Comparison of ENCODE assay signal across 8 cellular contexts in the genomic region with DNA sequence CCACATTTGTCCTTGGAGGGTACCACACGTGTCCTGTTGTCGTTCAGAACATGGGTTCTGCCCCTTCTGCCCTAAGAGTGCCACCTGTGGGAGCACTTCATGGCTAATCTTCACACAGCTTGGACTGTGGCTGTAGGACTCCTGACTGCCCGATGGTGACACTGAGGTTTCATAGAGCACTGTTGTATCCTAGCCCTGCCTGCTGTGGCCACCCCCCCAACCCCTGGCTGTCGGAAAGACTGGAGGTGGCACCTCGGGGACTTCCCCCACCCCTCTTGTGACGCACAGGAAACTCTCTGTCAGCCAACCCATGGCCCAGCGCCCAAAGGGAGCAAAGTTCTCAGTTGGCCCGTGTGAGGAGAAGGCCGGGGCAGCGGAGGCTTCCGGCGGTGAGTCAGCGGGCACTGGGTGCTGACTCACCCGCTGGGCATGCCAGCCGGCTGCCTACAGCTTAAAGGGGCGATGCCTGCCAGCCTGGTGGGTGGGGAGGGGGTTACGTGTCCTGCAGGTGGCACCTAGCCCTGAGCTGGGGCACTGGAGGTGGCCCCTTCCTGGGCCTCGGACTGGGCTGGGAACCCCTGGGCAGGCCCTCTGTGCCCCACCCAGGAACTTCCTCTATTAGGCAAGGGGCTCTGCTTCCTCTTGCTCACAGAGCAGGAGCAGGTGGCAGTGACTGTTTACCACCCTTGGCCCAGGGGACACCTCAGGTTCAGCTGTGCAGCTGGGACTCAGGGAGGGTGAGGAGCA. TPM values are rescaled to one million over a fixed set of nuclear protein-coding genes. Genes with fewer than 3 reads are reported as not detected.
A peak's percentile ranks its signal among the peaks of the same experiment; 100 is the strongest.
DNase-seq lines count a peak whose midpoint lies in the region; TF ChIP-seq lines count a peak whose summit lies in the region.

No MANE protein-coding gene starts in this region.

- peak overlapping the region; percentile 100 for H3K4me2 ChIP-seq in DOHH2 (ENCODE audit: low read length)

- no peaks in the 10 kb centered on the region; the same call in 1 of the 2 replicates for H3K9me3 ChIP-seq in DOHH2 (ENCODE audit: control insufficient read depth, insufficient read depth, low read length)
- H3K9me3 ChIP-seq in liver (ENCODE audit: control insufficient read depth in 4 of 4, low read length in 3 of 4) = no peaks in the 10 kb centered on the region

- peak; percentile 1 to 52 for TF ChIP-seq RAD21 in liver (IDR thresholded peaks at IDR 0.05)

- DNase-seq in H4 (ENCODE audit: low spot score) (peak; percentile 98), MV-4-11 (lab: John Stamatoyannopoulos, UW) (peak; percentile 94), cardiac fibroblast (ENCODE audit: low read depth in 2 of 2) (peak; percentile 97 to 98), NCI-H1105 treated with DMSO at 0.1 percent for 48 hours (lab: John Stamatoyannopoulos, UW) (no peak)
- peak; percentile 77 to 90 (median 88) for DNase-seq in activated CD4-positive, CD25-positive, alpha-beta regulatory T cell (lab: John Stamatoyannopoulos, UW)
- peak; percentile 88 to 96 (median 96) for DNase-seq in stimulated activated CD4-positive, alpha-beta T cell treated with anti-CD3 and anti-CD28 coated beads, TNF-alpha, amount 100 ng/mL, for 4 hours (ENCODE audit: low read depth in 3 of 3)

- peak overlapping the region; percentile 92 for H3K4me3 ChIP-seq in DOHH2 (ENCODE audit: low read length)
- H3K4me3 ChIP-seq in cardiac fibroblast (replicated peaks in 1 of 2; ENCODE audit: low read depth in 2 of 2, low read length in 2 of 2) = peak overlapping the region; percentile 21 to 84
- H3K4me3 ChIP-seq in liver (ENCODE audit: low read depth in 1 of 3, low read length in 3 of 3) = peak overlapping the region; percentile 51 to 82 (median 62)

- H4K20me1 ChIP-seq in DOHH2 (ENCODE audit: control insufficient read depth, insufficient read depth, low read depth, low read length) = no peaks in the 10 kb centered on the region

- H3K27me3 ChIP-seq in DOHH2 (ENCODE audit: control insufficient read depth, low read length) (no peaks in the 10 kb centered on the region; the same call in 1 of the 2 replicates), liver (ENCODE audit: control insufficient read depth in 4 of 4, insufficient read depth in 4 of 4, low read length in 3 of 4) (no peaks in the 10 kb centered on the region)

- H3K79me2 ChIP-seq in DOHH2 (ENCODE audit: control insufficient read depth, low read length) = peaks cover 64% of the 10 kb centered on the region

- no peaks in the 10 kb centered on the region for H3K9me2 ChIP-seq in DOHH2 (replicated peaks; ENCODE audit: control insufficient read depth, low read length)

- peak overlapping the region; percentile 74 to 97 for H3K9ac ChIP-seq in liver (ENCODE audit: low read depth in 1 of 2, low read length in 2 of 2)

- H3K36me3 ChIP-seq in DOHH2 (ENCODE audit: control insufficient read depth, low read length) = 0 out of 2 replicates have a peak, but pooled peaks cover 4% of the 10 kb centered on the region
- H3K36me3 ChIP-seq in liver (ENCODE audit: control insufficient read depth in 4 of 4, insufficient read depth in 3 of 4, low read depth in 1 of 4, low read length in 3 of 4) = peaks cover 0 to 6% (median 2%) of the 10 kb centered on the region in 4 donors

- peaks cover 20% of the 10 kb centered on the region for H3F3A ChIP-seq in DOHH2 (ENCODE audit: control insufficient read depth, insufficient read depth)

- TF ChIP-seq CTCF in DOHH2 (IDR thresholded peaks at IDR 0.05; ENCODE audit: low read depth, low read length, poor library complexity, severe bottlenecking) = no peak
- TF ChIP-seq CTCF in cardiac fibroblast (IDR thresholded peaks at IDR 0.05; ENCODE audit: low read depth, low read length) = no peak
- TF ChIP-seq CTCF in liver (IDR thresholded peaks at IDR 0.05; ENCODE audit: low read depth, low read length, missing input control) = no peak

- H3K27ac ChIP-seq in DOHH2 (ENCODE audit: low read depth, low read length) (peak overlapping the region; percentile 90), liver (ENCODE audit: low read depth in 1 of 2, low read length in 2 of 2) (peak overlapping the region; percentile 89 to 96)

- WGBS in liver = under 1% methylated on average over 18 of the region's 18 CpGs

- H3K4me1 ChIP-seq in DOHH2 (ENCODE audit: control insufficient read depth, low read length) (peaks cover 48% of the 10 kb centered on the region), liver (ENCODE audit: control insufficient read depth in 4 of 4, insufficient read depth in 4 of 4, low read length in 3 of 4) (peaks cover 24 to 46% (median 34%) of the 10 kb centered on the region in 4 donors)

TF ChIP-seq in liver, 16 proteins besides CTCF, POLR2A, EP300 and RAD21:
- TF ChIP-seq JUND (IDR thresholded peaks at IDR 0.05) (peak; percentile 100), TAF1 (conservative IDR thresholded peaks at IDR 0.05) (no peak), EGR1 (IDR thresholded peaks at IDR 0.05; ENCODE audit: low read depth in 2 of 2) (peak; percentile 65 to 96), YY1 (IDR thresholded peaks at IDR 0.05) (peak; percentile 73), HNF4A (conservative IDR thresholded peaks at IDR 0.05) (peak; percentile 91 to 92), FOXA1 (IDR thresholded peaks at IDR 0.05) (peak; percentile 63), HNF4G (IDR thresholded peaks at IDR 0.05) (peak; percentile 84), GABPA (IDR thresholded peaks at IDR 0.05 in 1 of 2, conservative IDR thresholded peaks at IDR 0.05 in 1 of 2) (peak; percentile 64 to 89), RXRA (IDR thresholded peaks at IDR 0.05) (peak; percentile 87 to 94), FOXA2 (IDR thresholded peaks at IDR 0.05) (peak; percentile 57), SP1 (IDR thresholded peaks at IDR 0.05) (peak; percentile 97), NR2F2 (IDR thresholded peaks at IDR 0.05) (peak; percentile 66)
- TF ChIP-seq, protein P1, sequence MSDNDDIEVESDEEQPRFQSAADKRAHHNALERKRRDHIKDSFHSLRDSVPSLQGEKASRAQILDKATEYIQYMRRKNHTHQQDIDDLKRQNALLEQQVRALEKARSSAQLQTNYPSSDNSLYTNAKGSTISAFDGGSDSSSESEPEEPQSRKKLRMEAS (IDR thresholded peaks at IDR 0.05) = peak; percentile 96
- TF ChIP-seq, protein P2, sequence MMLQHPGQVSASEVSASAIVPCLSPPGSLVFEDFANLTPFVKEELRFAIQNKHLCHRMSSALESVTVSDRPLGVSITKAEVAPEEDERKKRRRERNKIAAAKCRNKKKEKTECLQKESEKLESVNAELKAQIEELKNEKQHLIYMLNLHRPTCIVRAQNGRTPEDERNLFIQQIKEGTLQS (IDR thresholded peaks at IDR 0.05) = peak; percentile 99
- TF ChIP-seq, protein P3, sequence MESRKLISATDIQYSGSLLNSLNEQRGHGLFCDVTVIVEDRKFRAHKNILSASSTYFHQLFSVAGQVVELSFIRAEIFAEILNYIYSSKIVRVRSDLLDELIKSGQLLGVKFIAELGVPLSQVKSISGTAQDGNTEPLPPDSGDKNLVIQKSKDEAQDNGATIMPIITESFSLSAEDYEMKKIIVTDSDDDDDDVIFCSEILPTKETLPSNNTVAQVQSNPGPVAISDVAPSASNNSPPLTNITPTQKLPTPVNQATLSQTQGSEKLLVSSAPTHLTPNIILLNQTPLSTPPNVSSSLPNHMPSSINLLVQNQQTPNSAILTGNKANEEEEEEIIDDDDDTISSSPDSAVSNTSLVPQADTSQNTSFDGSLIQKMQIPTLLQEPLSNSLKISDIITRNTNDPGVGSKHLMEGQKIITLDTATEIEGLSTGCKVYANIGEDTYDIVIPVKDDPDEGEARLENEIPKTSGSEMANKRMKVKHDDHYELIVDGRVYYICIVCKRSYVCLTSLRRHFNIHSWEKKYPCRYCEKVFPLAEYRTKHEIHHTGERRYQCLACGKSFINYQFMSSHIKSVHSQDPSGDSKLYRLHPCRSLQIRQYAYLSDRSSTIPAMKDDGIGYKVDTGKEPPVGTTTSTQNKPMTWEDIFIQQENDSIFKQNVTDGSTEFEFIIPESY (IDR thresholded peaks at IDR 0.05) = no peak
- TF ChIP-seq, protein P4, sequence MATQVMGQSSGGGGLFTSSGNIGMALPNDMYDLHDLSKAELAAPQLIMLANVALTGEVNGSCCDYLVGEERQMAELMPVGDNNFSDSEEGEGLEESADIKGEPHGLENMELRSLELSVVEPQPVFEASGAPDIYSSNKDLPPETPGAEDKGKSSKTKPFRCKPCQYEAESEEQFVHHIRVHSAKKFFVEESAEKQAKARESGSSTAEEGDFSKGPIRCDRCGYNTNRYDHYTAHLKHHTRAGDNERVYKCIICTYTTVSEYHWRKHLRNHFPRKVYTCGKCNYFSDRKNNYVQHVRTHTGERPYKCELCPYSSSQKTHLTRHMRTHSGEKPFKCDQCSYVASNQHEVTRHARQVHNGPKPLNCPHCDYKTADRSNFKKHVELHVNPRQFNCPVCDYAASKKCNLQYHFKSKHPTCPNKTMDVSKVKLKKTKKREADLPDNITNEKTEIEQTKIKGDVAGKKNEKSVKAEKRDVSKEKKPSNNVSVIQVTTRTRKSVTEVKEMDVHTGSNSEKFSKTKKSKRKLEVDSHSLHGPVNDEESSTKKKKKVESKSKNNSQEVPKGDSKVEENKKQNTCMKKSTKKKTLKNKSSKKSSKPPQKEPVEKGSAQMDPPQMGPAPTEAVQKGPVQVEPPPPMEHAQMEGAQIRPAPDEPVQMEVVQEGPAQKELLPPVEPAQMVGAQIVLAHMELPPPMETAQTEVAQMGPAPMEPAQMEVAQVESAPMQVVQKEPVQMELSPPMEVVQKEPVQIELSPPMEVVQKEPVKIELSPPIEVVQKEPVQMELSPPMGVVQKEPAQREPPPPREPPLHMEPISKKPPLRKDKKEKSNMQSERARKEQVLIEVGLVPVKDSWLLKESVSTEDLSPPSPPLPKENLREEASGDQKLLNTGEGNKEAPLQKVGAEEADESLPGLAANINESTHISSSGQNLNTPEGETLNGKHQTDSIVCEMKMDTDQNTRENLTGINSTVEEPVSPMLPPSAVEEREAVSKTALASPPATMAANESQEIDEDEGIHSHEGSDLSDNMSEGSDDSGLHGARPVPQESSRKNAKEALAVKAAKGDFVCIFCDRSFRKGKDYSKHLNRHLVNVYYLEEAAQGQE (IDR thresholded peaks at IDR 0.05) = peak; percentile 78
TF ChIP-seq in liver: peak in this region for 14.

RNA-seq across cellular contexts. Expression of a gene that starts 3.4 kb away (rescaled TPM):
- 5.8 and 7.6 TPM in 2 replicates for total RNA-seq in H4 (2014; rRNA removed; shearing (Covaris generic))
- 10 to 100 TPM; 21.6 to 88.4 TPM for total RNA-seq in liver
- polyA plus RNA-seq in liver = 10 to 100 TPM; 30.0 to 31.0 TPM

RNA-seq across cellular contexts. Expression of a gene that starts 34.7 kb away (rescaled TPM):
- 0.21 and 0.81 TPM in 2 replicates for total RNA-seq in H4 (2014; rRNA removed; shearing (Covaris generic))
- total RNA-seq in liver = 10 to 100 TPM in 1 of 2 donors, 1 to 10 TPM in 1; 2.1 to 24.5 TPM
- 1 to 10 TPM; 1.4 to 3.8 TPM for polyA plus RNA-seq in liver
